Comparison of ENCODE assay signal across 11 cellular contexts in genomic region chr9:129480227-129480626, GRCh38.
DNase-seq lines count a peak whose midpoint lies in the region; ATAC-seq and TF ChIP-seq lines count a peak whose summit lies in the region.
"Had no signal": no experiment of that assay in that cellular context is flagged by ENCODE, and none has a peak within 500 bp of the region (broad histone marks: within the 10 kb centered on the region; RNA-seq: fewer than 3 reads in every experiment).

No MANE protein-coding gene starts in this region.

- no peaks in the 10 kb centered on the region for H3K36me3 Mint-ChIP-seq in osteocyte (ENCODE audit: unreplicated experiment)

- H3K4me3 ChIP-seq in esophagus squamous epithelium (no peak overlapping the region), aorta (ENCODE audit: low read length in 2 of 2) (no peak overlapping the region)
- H3K4me3 ChIP-seq: SJSA1 had no signal

- peaks cover 28 to 71% (median 42%) of the 10 kb centered on the region in 3 donors for H3K4me1 ChIP-seq in esophagus squamous epithelium
- no peaks in the 10 kb centered on the region for H3K4me1 ChIP-seq in aorta (ENCODE audit: control insufficient read depth in 1 of 2, insufficient read depth in 2 of 2, low read length in 2 of 2)

- DNase-seq in left cardiac atrium, result peak; percentile 38
- no peak for DNase-seq in Right ventricle myocardium superior
- DNase-seq in esophagus squamous epithelium (lab: John Stamatoyannopoulos, UW), result no peak
- DNase-seq in osteocyte (ENCODE audit: extremely low spot score, unreplicated experiment), result no peak
- DNase-seq in aorta, result no peak
- no peak for DNase-seq in NCI-H2081 (lab: John Stamatoyannopoulos, UW)
- DNase-seq: central memory CD4-positive, alpha-beta T cell; stimulated activated CD4-positive, alpha-beta T cell treated with anti-CD3 and anti-CD28 coated beads, Interleukin-4, amount 100 ng/mL, for 1 hour had no signal

- intact Hi-C loops in left cardiac atrium (cut with DNase I), result loop anchor here in 1 of 2 donors (10.0 kb wide), 1 partner anchor 305 kb away; the partner anchor contains the start of gene IER5L
- intact Hi-C loops in Right ventricle myocardium superior (cut with DNase I), result loop anchor here (5.0 kb wide), 1 partner anchor 143 kb away; no protein-coding TSS in a partner anchor
- intact Hi-C loops in esophagus squamous epithelium (cut with DNase I), result loop anchor here (10.0 kb wide), 1 partner anchor 335 kb away; no protein-coding TSS in a partner anchor
- intact Hi-C loops in aorta (cut with DNase I), result loop anchor here in 1 of 2 donors (5.0 kb wide), 2 partner anchors 68 to 148 kb away; no protein-coding TSS in a partner anchor

- no peak for TF ChIP-seq POLR2A in esophagus squamous epithelium (IDR thresholded peaks at IDR 0.05)

- H3K27ac ChIP-seq in esophagus squamous epithelium, result peak overlapping the region in 3 of 4 donors; percentile 97 to 100 (median 98)
- H3K27ac ChIP-seq in aorta (ENCODE audit: low read depth in 1 of 2, low read length in 2 of 2), result peak overlapping the region; percentile 52 to 92
- H3K27ac ChIP-seq: SJSA1 had no signal

- WGBS in esophagus squamous epithelium, 2 donors, result 69 to 81% methylated on average over 11 to 12 of the region's 12 CpGs
- 20 to 23% methylated on average over 12 of the region's 12 CpGs for WGBS in aorta, 2 donors

- H3K27ac Mint-ChIP-seq in osteocyte (ENCODE audit: unreplicated experiment), result peak overlapping the region; percentile 88

- no peak for ATAC-seq in left cardiac atrium
- no peak for ATAC-seq in Right ventricle myocardium superior (ENCODE audit: poor library complexity)
- no peak for ATAC-seq in aorta (ENCODE audit: low FRiP score)
- no peak for ATAC-seq in GM21529 (IDR thresholded peaks at IDR 0.05; ENCODE audit: unreplicated experiment)
- no peak for ATAC-seq in HG03159 (IDR thresholded peaks at IDR 0.05; ENCODE audit: unreplicated experiment)

- H3K36me3 ChIP-seq in esophagus squamous epithelium (no peaks in the 10 kb centered on the region), aorta (ENCODE audit: control insufficient read depth in 1 of 2, insufficient read depth in 2 of 2, low read length in 1 of 2) (no peaks in the 10 kb centered on the region)

- H3K9me3 ChIP-seq in esophagus squamous epithelium (no peaks in the 10 kb centered on the region), aorta (ENCODE audit: control insufficient read depth, low read length) (no peaks in the 10 kb centered on the region)

- H3K27me3 ChIP-seq in esophagus squamous epithelium (no peaks in the 10 kb centered on the region), aorta (ENCODE audit: control insufficient read depth in 1 of 2, insufficient read depth in 2 of 2, low read length in 1 of 2) (no peaks in the 10 kb centered on the region)
- H3K27me3 ChIP-seq: SJSA1 had no signal

- TF ChIP-seq CTCF in esophagus squamous epithelium (IDR thresholded peaks at IDR 0.05) (no peak), osteocyte (IDR thresholded peaks at IDR 0.05) (no peak)

- no peaks in the 10 kb centered on the region for H3K27me3 Mint-ChIP-seq in osteocyte (ENCODE audit: unreplicated experiment)

- H3K9me3 Mint-ChIP-seq in osteocyte (ENCODE audit: unreplicated experiment), result no peaks in the 10 kb centered on the region

- H3K4me1 Mint-ChIP-seq in osteocyte (ENCODE audit: unreplicated experiment), result peaks cover 71% of the 10 kb centered on the region

- no peak overlapping the region for H3K4me3 Mint-ChIP-seq in osteocyte (ENCODE audit: unreplicated experiment)
